In the genomic region with DNA sequence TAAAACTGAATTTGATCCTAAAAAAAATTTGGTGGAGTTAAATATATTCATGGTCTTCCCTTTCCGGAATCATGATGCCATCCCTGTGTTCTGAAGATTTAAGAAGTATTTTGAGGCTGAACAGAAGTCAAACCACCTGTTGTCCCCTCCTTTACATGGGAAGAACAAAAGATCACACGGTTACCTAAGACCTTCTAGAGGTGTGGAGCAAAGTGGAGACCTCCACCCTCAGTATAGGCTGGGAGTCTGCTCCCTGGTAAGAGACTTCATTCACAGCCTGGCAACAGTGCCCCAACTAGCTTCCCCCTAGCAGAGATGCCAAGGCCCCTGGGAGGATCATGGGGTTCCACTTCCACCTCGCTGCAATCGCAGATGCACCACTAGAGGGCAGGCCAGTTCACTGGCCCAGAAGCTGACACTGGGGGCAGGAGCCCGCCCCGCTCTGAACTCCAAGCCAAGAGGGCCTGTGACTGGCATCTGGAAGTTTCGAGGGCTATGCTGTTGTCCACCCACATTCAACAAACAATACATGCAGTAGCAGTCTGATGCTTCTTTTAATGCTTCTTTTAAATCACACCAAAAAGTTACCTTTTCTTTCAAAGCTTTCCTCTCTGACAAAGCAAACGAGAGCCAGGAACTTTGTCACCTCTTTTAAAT, we compare ENCODE assay signal across 8 cellular contexts. TPM values are rescaled to one million over a fixed set of nuclear protein-coding genes. Genes with fewer than 3 reads are reported as not detected.
DNase-seq lines count a peak whose midpoint lies in the region; ATAC-seq and TF ChIP-seq lines count a peak whose summit lies in the region.

No MANE protein-coding gene starts in this region.

- H3K23ac ChIP-seq in trophoblast cell (ENCODE audit: low read length): no peak overlapping the region

- H2BK12ac ChIP-seq in trophoblast cell (ENCODE audit: low read length): no peak overlapping the region

- H2AFZ ChIP-seq in trophoblast cell (ENCODE audit: insufficient read depth, low read length, poor library complexity): no peak overlapping the region

- H2BK5ac ChIP-seq in trophoblast cell (ENCODE audit: low read depth, low read length, poor library complexity): no peak overlapping the region

- no peak overlapping the region for H2BK120ac ChIP-seq in trophoblast cell (ENCODE audit: insufficient read depth, low read length, poor library complexity)

- H3K27ac ChIP-seq in gastroesophageal sphincter (peak overlapping the region in 1 of 4 donors; percentile 23), trophoblast cell (ENCODE audit: low read depth, low read length) (no peak overlapping the region)

- no peak overlapping the region for H3K14ac ChIP-seq in trophoblast cell (ENCODE audit: low read length)

- no peak for TF ChIP-seq EP300 in gastroesophageal sphincter (IDR thresholded peaks at IDR 0.05)

- no peaks in the 10 kb centered on the region for H3K79me2 ChIP-seq in trophoblast cell (ENCODE audit: control insufficient read depth, insufficient read depth, low read length, poor library complexity)

- no peak overlapping the region for H3K18ac ChIP-seq in trophoblast cell (ENCODE audit: low read length)

- H3K36me3 Mint-ChIP-seq in type B pancreatic cell: no peaks in the 10 kb centered on the region

- H3K9me3 ChIP-seq in gastroesophageal sphincter (no peaks in the 10 kb centered on the region), trophoblast cell (ENCODE audit: insufficient read depth, low read depth, low read length) (peaks cover 1% of the 10 kb centered on the region)

- DNase-seq in ELR (ENCODE audit: low read depth) (peak; percentile 72), KBM-7 (peak; percentile 79), SHP77 treated with DMSO at 0.1 percent for 48 hours (lab: John Stamatoyannopoulos, UW) (peak; percentile 28), trophoblast cell (peak; percentile 54 to 83), type B pancreatic cell (ENCODE audit: extremely low spot score, unreplicated experiment) (peak; percentile 76)
- DNase-seq in activated effector memory CD4-positive, alpha-beta T cell treated with Interleukin-2 at 50 U/mL for 16 hours: peak; percentile 71

- no peak overlapping the region for H3K4me2 ChIP-seq in trophoblast cell (ENCODE audit: low read length)

- H3K4me1 Mint-ChIP-seq in type B pancreatic cell (ENCODE audit: unreplicated experiment): peaks cover 24% of the 10 kb centered on the region

- no peak overlapping the region for H4K12ac ChIP-seq in trophoblast cell (ENCODE audit: low read depth, low read length)

- peaks cover 3 to 24% (median 9%) of the 10 kb centered on the region in 3 donors for H3K4me1 ChIP-seq in gastroesophageal sphincter
- peaks cover 0 to 2% of the 10 kb centered on the region in 2 experiments for H3K4me1 ChIP-seq in trophoblast cell (ENCODE audit: control insufficient read depth in 1 of 2, insufficient read depth in 2 of 2, low read length in 2 of 2)

- 38 to 50% methylated on average over 2 to 6 of the region's 8 CpGs for WGBS in gastroesophageal sphincter (ENCODE audit: low coverage in 1 of 2), 2 donors
- WGBS in trophoblast cell (ENCODE audit: extremely low coverage, insufficient coverage, insufficient read length): no CpG with 5 or more reads among the region's 8 CpGs

- H3K27me3 Mint-ChIP-seq in type B pancreatic cell: no peaks in the 10 kb centered on the region

- in situ Hi-C loops in KBM-7 (cut with MboI; ENCODE audit: low pct_unique_long_range_greater_than_20kb, low sequenced_read_pairs): no loop called here

- ATAC-seq in GM21723 (IDR thresholded peaks at IDR 0.05; ENCODE audit: unreplicated experiment) (peak; percentile 75), gastroesophageal sphincter (peak; percentile 77)

- TF ChIP-seq CTCF in gastroesophageal sphincter (IDR thresholded peaks at IDR 0.05) (peak; percentile 74 to 94 (median 86)), type B pancreatic cell (conservative IDR thresholded peaks at IDR 0.05) (peak; percentile 92)

- H4K8ac ChIP-seq in trophoblast cell (ENCODE audit: low read depth, low read length): no peak overlapping the region

- no peaks in the 10 kb centered on the region for H3K27me3 ChIP-seq in gastroesophageal sphincter
- no peaks in the 10 kb centered on the region for H3K27me3 ChIP-seq in trophoblast cell (ENCODE audit: insufficient read depth, low read length)

- no peak for TF ChIP-seq POLR2A in gastroesophageal sphincter (IDR thresholded peaks at IDR 0.05)

- H3K36me3 ChIP-seq in gastroesophageal sphincter: no peaks in the 10 kb centered on the region
- H3K36me3 ChIP-seq in trophoblast cell (ENCODE audit: control insufficient read depth in 1 of 2, insufficient read depth in 2 of 2, low read length in 2 of 2): no peaks in the 10 kb centered on the region

- H3K4me3 ChIP-seq in gastroesophageal sphincter (no peak overlapping the region), trophoblast cell (ENCODE audit: low read depth, low read length) (no peak overlapping the region)

- no peaks in the 10 kb centered on the region for H3K9me3 Mint-ChIP-seq in type B pancreatic cell

- no peak overlapping the region for H3K9ac ChIP-seq in trophoblast cell (ENCODE audit: low read length)

- no peak overlapping the region for H3K4me3 Mint-ChIP-seq in type B pancreatic cell

- H2AK5ac ChIP-seq in trophoblast cell (ENCODE audit: low read length): no peak overlapping the region

- no peaks in the 10 kb centered on the region for H3K79me1 ChIP-seq in trophoblast cell (ENCODE audit: low read length)

- no peak overlapping the region for H3K27ac Mint-ChIP-seq in type B pancreatic cell

- H4K91ac ChIP-seq in trophoblast cell (ENCODE audit: low read depth, low read length): no peak overlapping the region

- no peak overlapping the region for H3K4ac ChIP-seq in trophoblast cell (ENCODE audit: low read depth, low read length)

RNA-seq across cellular contexts. Expression of gene UBE2J1, which starts 19.5 kb away (rescaled TPM):
- 10 to 100 TPM; 32.7 to 42.9 (median 36.9) TPM for total RNA-seq in gastroesophageal sphincter
- polyA plus RNA-seq in trophoblast cell (2013): 177 and 178 TPM in 2 replicates
- total RNA-seq in type B pancreatic cell (ENCODE audit: low replicate concordance): 30.6 and 32.0 TPM in 2 replicates

RNA-seq across cellular contexts. Expression of gene RRAGD, which starts 40.1 kb away (rescaled TPM):
- total RNA-seq in gastroesophageal sphincter (10 to 100 TPM; 14.8 to 38.5 (median 24.8) TPM), type B pancreatic cell (ENCODE audit: low replicate concordance) (18.0 and 19.7 TPM in 2 replicates)
- polyA plus RNA-seq in trophoblast cell (2013): 0.85 and 1.0 TPM in 2 replicates

RNA-seq across cellular contexts. Expression of gene GABRR2, which starts 56.9 kb away (rescaled TPM):
- 1 to 10 TPM in 1 of 4 donors, under 1 TPM in 1, not detected in 2; 0.30 to 1.3 TPM for total RNA-seq in gastroesophageal sphincter
- polyA plus RNA-seq in trophoblast cell (2013): 1.9 and 2.1 TPM in 2 replicates
- 0.92 TPM in 1 of 2 replicates, not detected in the other for total RNA-seq in type B pancreatic cell (ENCODE audit: low replicate concordance)

Comparison
In these comparisons a context has a peak if more than half of its experiments do, and no peak if none do; other contexts are left out.
1. DNase-seq: peak in every context shown above with its lines; median percentile 79 in KBM-7; 76 in type B pancreatic cell; 72 in ELR; 71 in activated effector memory CD4-positive, alpha-beta T cell treated with Interleukin-2 at 50 U/mL for 16 hours; 68 in trophoblast cell; 28 in SHP77 treated with DMSO at 0.1 percent for 48 hours.